In the genomic region with DNA sequence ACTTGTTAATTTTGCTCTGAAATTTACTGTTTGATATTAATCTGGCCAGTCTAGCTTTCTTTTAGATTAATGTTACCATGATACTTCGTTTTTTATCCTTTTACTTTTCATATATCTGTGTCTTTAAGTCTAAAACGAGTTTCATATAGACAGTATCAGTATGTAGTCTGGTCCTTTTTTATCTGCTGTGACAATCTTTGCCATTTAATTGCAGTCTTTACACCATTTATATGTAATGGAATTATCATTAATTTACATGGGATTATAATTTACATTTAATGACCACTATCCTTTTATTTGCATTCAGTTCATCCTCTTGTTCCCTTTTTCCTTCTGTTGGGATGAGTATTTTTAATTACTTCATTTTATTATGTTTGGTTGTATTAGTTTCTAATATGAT, we compare ENCODE assay signal across 16 cellular contexts.
DNase-seq lines count a peak whose midpoint lies in the region; ATAC-seq, FAIRE-seq and TF ChIP-seq lines count a peak whose summit lies in the region.
"Had no signal": no experiment of that assay in that cellular context is flagged by ENCODE, and none has a peak within 500 bp of the region (broad histone marks: within the 10 kb centered on the region; RNA-seq: fewer than 3 reads in every experiment).

No MANE protein-coding gene starts in this region.

- in situ Hi-C loops in K562 (cut with MboI): no loop called here

- H3K4me3 Mint-ChIP-seq in HFFc6: peak overlapping the region; percentile 33; the same call in 1 of the 2 replicates
- H3K4me3 Mint-ChIP-seq in osteocyte (ENCODE audit: unreplicated experiment): no peak overlapping the region
- H3K4me3 Mint-ChIP-seq: CD8-positive, alpha-beta memory T cell; GM23338; H9 had no signal

- H3K9ac ChIP-seq in K562 (ENCODE audit: insufficient read depth in 1 of 2, low read depth in 2 of 2, low read length in 2 of 2): no peak overlapping the region
- H3K9ac ChIP-seq: BLaER1 had no signal

- H4K20me1 ChIP-seq in K562 (replicated peaks; ENCODE audit: control insufficient read depth, insufficient read depth, low read length): peaks cover 21% of the 10 kb centered on the region; the same call in 1 of the 2 replicates

- H3K27ac Mint-ChIP-seq in HFFc6: peak overlapping the region; percentile 76; the same call in 1 of the 2 replicates
- peak overlapping the region; percentile 72 for H3K27ac Mint-ChIP-seq in osteocyte (ENCODE audit: unreplicated experiment)
- H3K27ac Mint-ChIP-seq: GM23338, H9 had no signal

- no peaks in the 10 kb centered on the region for H3K27me3 Mint-ChIP-seq in HFFc6 (ENCODE audit: insufficient read depth)
- no peaks in the 10 kb centered on the region for H3K27me3 Mint-ChIP-seq in osteocyte (ENCODE audit: unreplicated experiment)
- H3K27me3 Mint-ChIP-seq: CD8-positive, alpha-beta memory T cell had no signal

- CTCF ChIA-PET in K562 (lab: Yijun Ruan, JAX; ENCODE audit: low intra/inter-chr PET ratio): no interaction called here

- H3K4me1 Mint-ChIP-seq in HFFc6 (ENCODE audit: low read depth) (peaks cover 94% of the 10 kb centered on the region), osteocyte (ENCODE audit: unreplicated experiment) (peaks cover 87% of the 10 kb centered on the region)

- TF ChIP-seq RAD21 in K562 (CRISPR knock-in tag; conservative IDR thresholded peaks at IDR 0.05 in 1 of 2, IDR thresholded peaks at IDR 0.05 in 1 of 2): no peak

- H3K36me3 Mint-ChIP-seq in HFFc6 (ENCODE audit: low read depth) (peaks cover 21% of the 10 kb centered on the region), osteocyte (ENCODE audit: unreplicated experiment) (peaks cover 12% of the 10 kb centered on the region)

- peak; percentile 13 for FAIRE-seq in G401.6 (lab: Jason Lieb, UNC)
- FAIRE-seq in K562 (lab: Jason Lieb, UNC): no peak
- FAIRE-seq: HepG2, HTR-8/SVneo had no signal

- H3K9me3 ChIP-seq in K562 (replicated peaks; ENCODE audit: control insufficient read depth, insufficient read depth, low read depth, low read length) (no peaks in the 10 kb centered on the region), right cardiac atrium (ENCODE audit: control insufficient read depth, low read length) (no peaks in the 10 kb centered on the region)

- intact Hi-C loops in K562 (cut with micrococcal nuclease) (no loop called here), right cardiac atrium (cut with DNase I) (no loop called here)

- no TSS peak for BruUV-seq in K562 (replicated peaks; lab: Mats Ljungman, UMichigan)

- H3K27ac ChIP-seq in K562 (ENCODE audit: extremely low read depth, low read depth, low read length) (no peak overlapping the region), right cardiac atrium (ENCODE audit: low read length) (no peak overlapping the region)
- H3K27ac ChIP-seq: BLaER1 had no signal

- 11% methylated on average over 2 of the region's 2 CpGs for whole genome bisulfite sequencing in K562 (ENCODE audit: insufficient coverage, low coverage, missing lambda C conversion rate)
- 79% methylated on average over 2 of the region's 2 CpGs for WGBS in right cardiac atrium

- H2AFZ ChIP-seq in K562 (ENCODE audit: low read depth, low read length): no peak overlapping the region
- H2AFZ ChIP-seq: GM23338 had no signal

- H3K4me3 ChIP-seq in K562: no peak overlapping the region
- H3K4me3 ChIP-seq in right cardiac atrium (ENCODE audit: low read length): no peak overlapping the region
- H3K4me3 ChIP-seq: BLaER1, GM23338 had no signal

- H3K27me3 ChIP-seq in K562 (ENCODE audit: control insufficient read depth in 2 of 2, insufficient read depth in 2 of 2, low read length in 2 of 2) (no peaks in the 10 kb centered on the region), right cardiac atrium (ENCODE audit: control insufficient read depth, insufficient read depth) (no peaks in the 10 kb centered on the region)
- H3K27me3 ChIP-seq: BLaER1 had no signal

- peaks cover 0 to 12% of the 10 kb centered on the region in 2 experiments; a peak in 3 of 5 replicates for H3K4me1 ChIP-seq in K562 (replicated peaks in 1 of 2; ENCODE audit: control insufficient read depth in 2 of 2, insufficient read depth in 2 of 2, low read length in 2 of 2)
- H3K4me1 ChIP-seq in right cardiac atrium (ENCODE audit: control insufficient read depth, insufficient read depth, low read length): no peaks in the 10 kb centered on the region

- no peak for TF ChIP-seq EP300 in K562 (IDR thresholded peaks at IDR 0.05; ENCODE audit: low read length)

- no peaks in the 10 kb centered on the region for H3K36me3 ChIP-seq in K562 (ENCODE audit: control insufficient read depth, insufficient read depth, low read length)
- H3K36me3 ChIP-seq: BLaER1 had no signal

- POLR2A ChIA-PET in K562 (lab: Yijun Ruan, JAX): interaction anchor here (1.1 kb wide), 1 partner anchor 99 kb away, joined by 3 read pairs; no protein-coding TSS in a partner anchor

- TF ChIP-seq CTCF in HFFc6 (IDR thresholded peaks at IDR 0.05): no peak
- no peak for TF ChIP-seq CTCF in K562 (IDR thresholded peaks at IDR 0.05 in 2 of 3, conservative IDR thresholded peaks at IDR 0.05 in 1 of 3; ENCODE audit: insufficient read depth in 2 of 3, low read depth in 1 of 3, low read length in 3 of 3)
- no peak for TF ChIP-seq CTCF in osteocyte (IDR thresholded peaks at IDR 0.05)

- H3K79me2 ChIP-seq in K562 (ENCODE audit: control insufficient read depth, insufficient read depth, low read length): 0 out of 3 replicates have a peak, but pooled peaks cover 3% of the 10 kb centered on the region

- no peaks in the 10 kb centered on the region for H3K9me1 ChIP-seq in K562 (ENCODE audit: control insufficient read depth, insufficient read depth, low read length)

- no peak for TF ChIP-seq POLR2A in K562 (conservative IDR thresholded peaks at IDR 0.05)

- ATAC-seq in K562 (no peak), right cardiac atrium (no peak), GM21360 (IDR thresholded peaks at IDR 0.05; ENCODE audit: unreplicated experiment) (no peak)
- ATAC-seq: GM23338, HepG2 had no signal

- DNase-seq in HFFc6: no peak
- no peak for DNase-seq in K562 (ENCODE audit: extremely low read depth in 1 of 4, low spot score in 3 of 4)
- DNase-seq in osteocyte (ENCODE audit: extremely low spot score, unreplicated experiment): no peak
- DNase-seq in SW 1271 (lab: John Stamatoyannopoulos, UW): no peak
- no peak for DNase-seq in right cardiac atrium
- DNase-seq: 8988T; AML-193; CD8-positive, alpha-beta memory T cell; DMS53; H9 had no signal

- H3K9me3 Mint-ChIP-seq in HFFc6 (peaks cover 22% of the 10 kb centered on the region), osteocyte (ENCODE audit: unreplicated experiment) (peaks cover 9% of the 10 kb centered on the region)

- H3K4me2 ChIP-seq in K562 (ENCODE audit: insufficient read depth, low read length): no peak overlapping the region
- H3K4me2 ChIP-seq: BLaER1, GM23338 had no signal

TF ChIP-seq in K562, 482 proteins besides CTCF, POLR2A, EP300 and RAD21:
- TF ChIP-seq ZNF507 (tag; conservative IDR thresholded peaks at IDR 0.05) (peak; percentile 88), KAT7 (CRISPR knock-in tag; IDR thresholded peaks at IDR 0.05; ENCODE audit: borderline replicate concordance) (no peak)
